In the genomic region with DNA sequence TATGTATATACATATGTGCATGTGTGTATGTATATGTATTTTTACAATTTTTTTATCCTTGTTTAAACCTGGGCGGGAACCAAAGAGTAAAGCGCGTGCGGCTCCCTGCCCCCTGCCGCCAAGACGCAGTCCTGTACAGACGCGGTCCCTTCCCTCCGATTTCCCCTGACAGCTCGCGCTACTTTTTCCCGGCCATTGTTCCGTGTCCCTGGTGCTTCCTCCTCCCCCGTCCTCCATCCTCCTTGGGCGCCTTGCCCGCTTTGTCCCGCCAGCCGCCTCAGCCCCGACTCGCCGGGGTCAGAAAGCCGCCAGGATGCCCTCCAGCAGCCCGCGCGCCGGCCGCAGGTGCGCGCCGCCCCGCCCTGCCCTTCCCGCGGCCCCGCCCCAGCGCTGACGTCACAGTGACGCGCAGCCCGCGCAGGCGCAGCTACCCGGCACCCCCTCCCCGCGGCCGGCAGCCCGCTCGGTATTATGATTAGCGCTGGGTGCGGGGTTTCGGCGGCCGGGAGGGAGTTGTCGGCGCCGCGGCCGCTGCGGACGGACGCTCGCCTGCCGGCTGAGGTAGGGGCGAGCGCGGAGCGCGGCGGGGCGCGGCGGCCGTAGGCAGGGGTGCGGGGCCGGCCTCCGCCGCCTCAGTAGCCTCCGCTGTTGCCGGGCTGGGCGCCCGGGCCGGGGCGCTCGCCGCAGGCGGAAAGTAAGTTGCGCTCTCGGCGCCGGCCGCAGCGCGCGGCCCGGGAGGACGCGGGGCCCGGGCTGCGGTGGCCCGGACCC, we compare ENCODE assay signal across 8 cellular contexts. TPM values are rescaled to one million over a fixed set of nuclear protein-coding genes. Genes with fewer than 3 reads are reported as not detected.
A peak's percentile ranks its signal among the peaks of the same experiment; 100 is the strongest.
DNase-seq lines count a peak whose midpoint lies in the region; ATAC-seq and TF ChIP-seq lines count a peak whose summit lies in the region.

A gene with protein sequence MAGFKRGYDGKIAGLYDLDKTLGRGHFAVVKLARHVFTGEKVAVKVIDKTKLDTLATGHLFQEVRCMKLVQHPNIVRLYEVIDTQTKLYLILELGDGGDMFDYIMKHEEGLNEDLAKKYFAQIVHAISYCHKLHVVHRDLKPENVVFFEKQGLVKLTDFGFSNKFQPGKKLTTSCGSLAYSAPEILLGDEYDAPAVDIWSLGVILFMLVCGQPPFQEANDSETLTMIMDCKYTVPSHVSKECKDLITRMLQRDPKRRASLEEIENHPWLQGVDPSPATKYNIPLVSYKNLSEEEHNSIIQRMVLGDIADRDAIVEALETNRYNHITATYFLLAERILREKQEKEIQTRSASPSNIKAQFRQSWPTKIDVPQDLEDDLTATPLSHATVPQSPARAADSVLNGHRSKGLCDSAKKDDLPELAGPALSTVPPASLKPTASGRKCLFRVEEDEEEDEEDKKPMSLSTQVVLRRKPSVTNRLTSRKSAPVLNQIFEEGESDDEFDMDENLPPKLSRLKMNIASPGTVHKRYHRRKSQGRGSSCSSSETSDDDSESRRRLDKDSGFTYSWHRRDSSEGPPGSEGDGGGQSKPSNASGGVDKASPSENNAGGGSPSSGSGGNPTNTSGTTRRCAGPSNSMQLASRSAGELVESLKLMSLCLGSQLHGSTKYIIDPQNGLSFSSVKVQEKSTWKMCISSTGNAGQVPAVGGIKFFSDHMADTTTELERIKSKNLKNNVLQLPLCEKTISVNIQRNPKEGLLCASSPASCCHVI (plus strand): TSS at position 426 of the 771 bp plus-strand sequence. CDS start 16,664 bp downstream, outside the sequence.

- H3K9me2 ChIP-seq in PC-3 (replicated peaks; ENCODE audit: low read length), result no peaks in the 10 kb centered on the region

- intact Hi-C loops in PC-3 (cut with micrococcal nuclease), result loop anchor here (1.0 to 5.0 kb wide), 4 partner anchors 63 to 336 kb away; partner anchors contain the start of gene ANO10

- H3K27me3 Mint-ChIP-seq in activated T-cell treated with anti-CD3 and anti-CD28 coated beads, Interleukin-2, amount 50 U/mL, for 24 hours, result no peaks in the 10 kb centered on the region

- H3K27me3 ChIP-seq in PC-3 (ENCODE audit: low read length) (no peaks in the 10 kb centered on the region), muscle layer of duodenum (ENCODE audit: low read depth, low read length) (no peaks in the 10 kb centered on the region)

- ATAC-seq in GM19395 (IDR thresholded peaks at IDR 0.05; ENCODE audit: unreplicated experiment) (peak; percentile 81), HG03571 (IDR thresholded peaks at IDR 0.05; ENCODE audit: unreplicated experiment) (peak; percentile 88), PC-3 (peak; percentile 69), esophagus mucosa (peak; percentile 96)

- TF ChIP-seq CTCF in PC-3 (conservative IDR thresholded peaks at IDR 0.05; ENCODE audit: low read depth, low read length), result no peak; the same call in 1 of the 2 replicates

- no peaks in the 10 kb centered on the region for H3K9me3 Mint-ChIP-seq in activated T-cell treated with anti-CD3 and anti-CD28 coated beads, Interleukin-2, amount 50 U/mL, for 24 hours

- peaks cover 46% of the 10 kb centered on the region for H3K4me1 Mint-ChIP-seq in activated T-cell treated with anti-CD3 and anti-CD28 coated beads, Interleukin-2, amount 50 U/mL, for 24 hours (ENCODE audit: low read depth)

- POLR2A ChIA-PET in PC-3 (lab: Charles Lee; ENCODE audit: unreplicated experiment), result interaction anchor here (0.6 to 0.8 kb wide), 2 partner anchors 100 to 106 kb away, joined by 8 to 9 read pairs; no protein-coding TSS in a partner anchor

- H3K36me3 Mint-ChIP-seq in activated T-cell treated with anti-CD3 and anti-CD28 coated beads, Interleukin-2, amount 50 U/mL, for 24 hours (ENCODE audit: low read depth), result peaks cover 24% of the 10 kb centered on the region

- H3K27ac ChIP-seq in PC-3 (ENCODE audit: low read length) (peak within 1 kb of the TSS; percentile 60), muscle layer of duodenum (ENCODE audit: low read length) (peak within 1 kb of the TSS; percentile 97)

- peaks cover 2% of the 10 kb centered on the region; the same call in 1 of the 2 replicates for H3K36me3 ChIP-seq in PC-3 (ENCODE audit: low read depth, low read length)
- H3K36me3 ChIP-seq in muscle layer of duodenum (ENCODE audit: control insufficient read depth in 1 of 2, insufficient read depth in 2 of 2, low read length in 2 of 2), result no peaks in the 10 kb centered on the region

- H2AFZ ChIP-seq in PC-3 (ENCODE audit: low read length), result peak within 1 kb of the TSS; percentile 67

- peaks cover 42% of the 10 kb centered on the region for H4K20me1 ChIP-seq in PC-3 (ENCODE audit: low read length)

- H3K27ac Mint-ChIP-seq in activated T-cell treated with anti-CD3 and anti-CD28 coated beads, Interleukin-2, amount 50 U/mL, for 24 hours, result peak within 1 kb of the TSS; percentile 98

- H3K9me3 ChIP-seq in PC-3 (ENCODE audit: low read length) (no peaks in the 10 kb centered on the region), muscle layer of duodenum (ENCODE audit: control insufficient read depth in 1 of 2, low read length in 2 of 2) (no peaks in the 10 kb centered on the region)

- peaks cover 37% of the 10 kb centered on the region for H3K4me1 ChIP-seq in PC-3 (ENCODE audit: insufficient read depth, low read length)
- peaks cover 20 to 28% of the 10 kb centered on the region in 2 donors for H3K4me1 ChIP-seq in muscle layer of duodenum (ENCODE audit: control insufficient read depth in 1 of 2, insufficient read depth in 2 of 2, low read length in 2 of 2)

- peak within 1 kb of the TSS; percentile 92 for H3K4me3 Mint-ChIP-seq in activated T-cell treated with anti-CD3 and anti-CD28 coated beads, Interleukin-2, amount 50 U/mL, for 24 hours

- H3K9ac ChIP-seq in PC-3 (ENCODE audit: low read length), result peak within 1 kb of the TSS; percentile 92

- CTCF ChIA-PET in PC-3 (lab: Charles Lee), result interaction anchor here (0.6 to 1.2 kb wide), 2 partner anchors 9 to 124 kb away, joined by 3 to 6 read pairs; no protein-coding TSS in a partner anchor

- peak within 1 kb of the TSS; percentile 88 for H3K4me2 ChIP-seq in PC-3 (ENCODE audit: low read length)

- no TSS peak for BruUV-seq in PC-3 (replicated peaks; lab: Mats Ljungman, UMichigan)

- H3F3A ChIP-seq in PC-3 (ENCODE audit: low read length, unreplicated experiment), result no peaks in the 10 kb centered on the region

- peaks cover 45% of the 10 kb centered on the region for H3K79me2 ChIP-seq in PC-3 (ENCODE audit: low read length)

- H3K4me3 ChIP-seq in PC-3 (ENCODE audit: low read length), result peak within 1 kb of the TSS; percentile 85
- H3K4me3 ChIP-seq in muscle layer of duodenum (ENCODE audit: low read depth in 1 of 2, low read length in 2 of 2), result peak within 1 kb of the TSS; percentile 84 to 91

- DNase-seq in COLO829 (ENCODE audit: low spot score) (peak; percentile 93), PC-3 (peak; percentile 89)
- peak; percentile 98 for DNase-seq in activated T-cell treated with anti-CD3 and anti-CD28 coated beads, Interleukin-2, amount 50 U/mL, for 24 hours
- DNase-seq in stimulated activated CD8-positive, alpha-beta memory T cell treated with anti-CD3 and anti-CD28 coated beads, Interleukin-7, amount 100 ng/mL, for 4 hours (ENCODE audit: low read depth in 2 of 2), result peak; percentile 80 to 86

RNA-seq across cellular contexts. Expression of the gene that starts here (rescaled TPM):
- 53.3 and 53.4 TPM in 2 replicates for total RNA-seq in PC-3 (2014; rRNA removed)
- total RNA-seq in esophagus mucosa, result 33.0 TPM

Comparison
In these comparisons a context has a peak if more than half of its experiments do, and no peak if none do; other contexts are left out.
1. Peak in every context shown above with its lines: DNase-seq, ATAC-seq, H3K4me3 ChIP-seq and H3K27ac ChIP-seq.